ENCODE assay signal across 29 cellular contexts in genomic region chr5:16877267-16877935, GRCh38.
"Had no signal": no experiment of that assay in that cellular context is flagged by ENCODE, and none has a peak within 500 bp of the region (broad histone marks: within the 10 kb centered on the region; RNA-seq: fewer than 3 reads in every experiment).

No MANE protein-coding gene starts in this region.

- H3K36me3 Mint-ChIP-seq: memory B cell had no signal

- H3K27ac ChIP-seq: colonic mucosa, epithelial cell of prostate, lower lobe of right lung, ovary, psoas muscle, sigmoid colon, suprapubic skin, transverse colon, upper lobe of right lung, uterus had no signal

- H3K4me3 ChIP-seq: colonic mucosa, gastrocnemius medialis, lower lobe of right lung, mucosa of descending colon, ovary, psoas muscle, sigmoid colon, suprapubic skin, transverse colon, upper lobe of right lung, uterus had no signal

- H3K27ac Mint-ChIP-seq: dendritic cell treated with granulocyte-macrophage colony-stimulating factor and Interleukin-4, amounts not matched to agents 40 ng/mL and 50 ng/mL, for 4 days; endodermal cell; memory B cell; mesothelial cell of epicardium; naive thymus-derived CD4-positive, alpha-beta T cell; nephron; stimulated activated naive B cell treated with anti-CD40 and anti-IgM and Interleukin-4, amounts not matched to agents 10 μg/mL and 1 μg/mL and 100 μg/mL, for 72 hours; stimulated activated naive CD8-positive, alpha-beta T cell treated with anti-CD3 and anti-CD28 coated beads, Interleukin-15, Interleukin-2, amounts not matched to agents 100 ng/mL and 50 ng/mL, for 24 hours had no signal

- H3K36me3 ChIP-seq: colonic mucosa, gastrocnemius medialis, ovary, sigmoid colon, transverse colon, upper lobe of right lung, uterus had no signal

- H3K4me1 ChIP-seq: colonic mucosa, sigmoid colon, suprapubic skin, uterus had no signal

- H3K4me3 Mint-ChIP-seq: dendritic cell treated with granulocyte-macrophage colony-stimulating factor and Interleukin-4, amounts not matched to agents 40 ng/mL and 50 ng/mL, for 4 days; endodermal cell; memory B cell; mesothelial cell of epicardium; naive thymus-derived CD4-positive, alpha-beta T cell; nephron; stimulated activated naive B cell treated with anti-CD40 and anti-IgM and Interleukin-4, amounts not matched to agents 10 μg/mL and 1 μg/mL and 100 μg/mL, for 72 hours; stimulated activated naive CD8-positive, alpha-beta T cell treated with anti-CD3 and anti-CD28 coated beads, Interleukin-15, Interleukin-2, amounts not matched to agents 100 ng/mL and 50 ng/mL, for 24 hours had no signal

- H3K9me3 ChIP-seq: colonic mucosa, gastrocnemius medialis, lower lobe of right lung, mucosa of descending colon, ovary, psoas muscle, sigmoid colon, suprapubic skin, transverse colon, upper lobe of right lung, uterus had no signal

- H3K27me3 ChIP-seq: colonic mucosa, gastrocnemius medialis, ovary, sigmoid colon, suprapubic skin, transverse colon, upper lobe of right lung, uterus had no signal

- H3K27me3 Mint-ChIP-seq: dendritic cell treated with granulocyte-macrophage colony-stimulating factor and Interleukin-4, amounts not matched to agents 40 ng/mL and 50 ng/mL, for 4 days; memory B cell; stimulated activated naive B cell treated with anti-CD40 and anti-IgM and Interleukin-4, amounts not matched to agents 10 μg/mL and 1 μg/mL and 100 μg/mL, for 72 hours; stimulated activated naive CD8-positive, alpha-beta T cell treated with anti-CD3 and anti-CD28 coated beads, Interleukin-15, Interleukin-2, amounts not matched to agents 100 ng/mL and 50 ng/mL, for 24 hours had no signal

- DNase-seq: colonic mucosa; effector CD8-positive, alpha-beta T cell; endodermal cell; gastrocnemius medialis; head of caudate nucleus; left ventricle myocardium superior; lower lobe of right lung; mucosa of descending colon; naive thymus-derived CD4-positive, alpha-beta T cell; nucleus accumbens; ovary; posterior cingulate gyrus; psoas muscle; right cardiac atrium; sigmoid colon; stimulated activated CD4-positive, alpha-beta T cell treated with anti-CD3 and anti-CD28 coated beads, Interleukin-15, amount 100 ng/mL, for 24 hours; stimulated activated CD4-positive, alpha-beta T cell treated with anti-CD3 and anti-CD28 coated beads, Interleukin-2, amount 100 ng/mL, for 48 hours; stimulated activated naive B cell treated with anti-CD40 and anti-IgM and Interleukin-4, amounts not matched to agents 10 μg/mL and 1 μg/mL and 100 μg/mL, for 72 hours; transverse colon; upper lobe of right lung; uterus had no signal

- ATAC-seq: esophagus mucosa; gastrocnemius medialis; left ventricle myocardium superior; lower lobe of right lung; mucosa of descending colon; naive thymus-derived CD4-positive, alpha-beta T cell; psoas muscle; right cardiac atrium; stimulated activated naive B cell treated with anti-CD40 and anti-IgM and Interleukin-4, amounts not matched to agents 10 μg/mL and 1 μg/mL and 100 μg/mL, for 72 hours; upper lobe of right lung had no signal

- H3K4me1 Mint-ChIP-seq: memory B cell; naive thymus-derived CD4-positive, alpha-beta T cell; stimulated activated naive B cell treated with anti-CD40 and anti-IgM and Interleukin-4, amounts not matched to agents 10 μg/mL and 1 μg/mL and 100 μg/mL, for 72 hours had no signal
